In the genomic region with DNA sequence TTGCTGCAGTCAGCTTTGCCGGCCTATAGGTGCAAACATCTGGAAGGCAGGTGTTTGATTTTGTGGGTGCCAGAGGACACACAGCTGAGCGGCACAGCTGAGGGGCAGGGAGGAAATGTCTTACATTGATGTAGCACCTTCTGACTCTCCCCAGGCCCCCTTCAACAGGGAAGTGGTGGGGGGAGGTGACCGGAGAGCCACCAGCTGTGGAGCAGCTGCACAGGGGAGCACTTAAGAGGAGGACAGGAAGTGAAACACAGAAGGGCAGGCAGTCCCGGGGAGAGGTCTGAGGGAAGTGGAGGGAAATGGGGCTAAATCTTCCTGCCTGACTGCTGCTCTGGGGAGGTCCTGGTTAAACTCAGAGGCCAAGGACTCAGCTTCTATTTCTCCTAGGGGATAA, we compare ENCODE assay signal across 13 cellular contexts.
DNase-seq lines count a peak whose midpoint lies in the region; ATAC-seq and TF ChIP-seq lines count a peak whose summit lies in the region.
"Had no signal": no experiment of that assay in that cellular context is flagged by ENCODE, and none has a peak within 500 bp of the region (broad histone marks: within the 10 kb centered on the region; RNA-seq: fewer than 3 reads in every experiment).

No MANE protein-coding gene starts in this region.

- H3K4me3 Mint-ChIP-seq in activated B cell treated with CpG ODN at 0.5 μM for 24 hours = no peak overlapping the region
- H3K4me3 Mint-ChIP-seq in activated T-cell treated with anti-CD3 and anti-CD28 coated beads, Interleukin-2, amount 50 U/mL, for 4 hours = no peak overlapping the region
- H3K4me3 Mint-ChIP-seq: CD4-positive, alpha-beta T cell had no signal

- no peaks in the 10 kb centered on the region for H3K9me3 ChIP-seq in osteoblast (ENCODE audit: low read depth, low read length)
- H3K9me3 ChIP-seq in ovary = no peaks in the 10 kb centered on the region
- H3K9me3 ChIP-seq: lower lobe of right lung, testis had no signal

- H2AFZ ChIP-seq in osteoblast (ENCODE audit: low read length) = no peak overlapping the region

- TF ChIP-seq POLR2A in ovary (IDR thresholded peaks at IDR 0.05) = no peak

- no peaks in the 10 kb centered on the region for H3K36me3 Mint-ChIP-seq in activated B cell treated with CpG ODN at 0.5 μM for 24 hours (ENCODE audit: low read depth)
- no peaks in the 10 kb centered on the region for H3K36me3 Mint-ChIP-seq in activated T-cell treated with anti-CD3 and anti-CD28 coated beads, Interleukin-2, amount 50 U/mL, for 4 hours (ENCODE audit: insufficient read depth)

- H3K27ac Mint-ChIP-seq in activated B cell treated with CpG ODN at 0.5 μM for 24 hours = no peak overlapping the region
- H3K27ac Mint-ChIP-seq: CD4-positive, alpha-beta T cell had no signal

- H3K4me1 ChIP-seq in osteoblast (ENCODE audit: insufficient read depth, low read length) = no peaks in the 10 kb centered on the region
- no peaks in the 10 kb centered on the region for H3K4me1 ChIP-seq in ovary (ENCODE audit: insufficient read depth)
- H3K4me1 ChIP-seq: lower lobe of right lung, testis had no signal

- POLR2A ChIA-PET in activated B cell treated with CpG ODN at 0.5 μM for 24 hours (lab: Charles Lee) = no interaction called here

- 40 to 55% (median 51%) methylated on average over 4 of the region's 4 CpGs for WGBS in ovary, 3 donors

- intact Hi-C loops in activated B cell treated with CpG ODN at 0.5 μM for 24 hours (cut with micrococcal nuclease) = no loop called here
- intact Hi-C loops in posterior vena cava (cut with DNase I) = no loop called here
- intact Hi-C loops in ovary (cut with DNase I) = no loop called here

- no peaks in the 10 kb centered on the region for H3K9me3 Mint-ChIP-seq in activated B cell treated with CpG ODN at 0.5 μM for 24 hours
- no peaks in the 10 kb centered on the region for H3K9me3 Mint-ChIP-seq in activated T-cell treated with anti-CD3 and anti-CD28 coated beads, Interleukin-2, amount 50 U/mL, for 4 hours
- H3K9me3 Mint-ChIP-seq: CD4-positive, alpha-beta T cell had no signal

- H3K27me3 Mint-ChIP-seq in activated B cell treated with CpG ODN at 0.5 μM for 24 hours = peaks cover 6% of the 10 kb centered on the region
- H3K27me3 Mint-ChIP-seq in activated T-cell treated with anti-CD3 and anti-CD28 coated beads, Interleukin-2, amount 50 U/mL, for 4 hours (ENCODE audit: low read depth) = no peaks in the 10 kb centered on the region
- H3K27me3 Mint-ChIP-seq: CD4-positive, alpha-beta T cell had no signal

- no peak overlapping the region for H3K27ac ChIP-seq in osteoblast (ENCODE audit: low read depth, low read length)
- H3K27ac ChIP-seq in ovary = no peak overlapping the region
- H3K27ac ChIP-seq: lower lobe of right lung, testis had no signal

- peak; percentile 51 for ATAC-seq in GM19463 (IDR thresholded peaks at IDR 0.05; ENCODE audit: unreplicated experiment)
- ATAC-seq in activated B cell treated with CpG ODN at 0.5 μM for 24 hours (ENCODE audit: low read depth) = peak; percentile 34
- ATAC-seq in activated T-cell treated with anti-CD3 and anti-CD28 coated beads, Interleukin-2, amount 50 U/mL, for 4 hours = no peak
- ATAC-seq: K562, lower lobe of right lung had no signal

- no peaks in the 10 kb centered on the region for H3K79me2 ChIP-seq in osteoblast (ENCODE audit: insufficient read depth, low read length)

- H3K4me2 ChIP-seq in osteoblast (ENCODE audit: insufficient read depth, low read length) = no peak overlapping the region

- CTCF ChIA-PET in activated B cell treated with CpG ODN at 0.5 μM for 24 hours (lab: Charles Lee) = no interaction called here

- no peak overlapping the region for H3K4me3 ChIP-seq in Jurkat, Clone E6-1 (ENCODE audit: low read length)
- H3K4me3 ChIP-seq in osteoblast (ENCODE audit: insufficient read depth, low read length) (no peak overlapping the region), ovary (no peak overlapping the region)
- H3K4me3 ChIP-seq: K562, lower lobe of right lung, testis had no signal

- H3K27me3 ChIP-seq in osteoblast (ENCODE audit: insufficient read depth, low read length) = peaks cover 47% of the 10 kb centered on the region
- no peaks in the 10 kb centered on the region for H3K27me3 ChIP-seq in ovary
- H3K27me3 ChIP-seq: testis had no signal

- TF ChIP-seq EP300 in ovary (IDR thresholded peaks at IDR 0.05) = no peak

- H3K36me3 ChIP-seq in osteoblast (ENCODE audit: insufficient read depth, low read length) (no peaks in the 10 kb centered on the region), ovary (no peaks in the 10 kb centered on the region)
- H3K36me3 ChIP-seq: lower lobe of right lung had no signal

- DNase-seq in COLO668 (lab: John Stamatoyannopoulos, UW; ENCODE audit: unreplicated experiment) (peak; percentile 40), activated B cell treated with CpG ODN at 0.5 μM for 24 hours (no peak), osteoblast (ENCODE audit: insufficient read length, low spot score, missing footprints) (no peak), posterior vena cava (ENCODE audit: low spot score) (no peak), ovary (no peak)
- peak; percentile 16 for DNase-seq in Jurkat, Clone E6-1 (ENCODE audit: low read depth, low spot score)
- no peak for DNase-seq in activated T-cell treated with anti-CD3 and anti-CD28 coated beads, Interleukin-2, amount 50 U/mL, for 4 hours
- DNase-seq: activated CD8-positive, alpha-beta memory T cell treated with anti-CD3 and anti-CD28 coated beads for 24 hours; CD4-positive, alpha-beta T cell; lower lobe of right lung; testis had no signal

- H3K4me1 Mint-ChIP-seq in activated B cell treated with CpG ODN at 0.5 μM for 24 hours = peaks cover 11% of the 10 kb centered on the region
- H3K4me1 Mint-ChIP-seq in activated T-cell treated with anti-CD3 and anti-CD28 coated beads, Interleukin-2, amount 50 U/mL, for 4 hours (ENCODE audit: low read depth) = no peaks in the 10 kb centered on the region

- TF ChIP-seq CTCF in activated B cell treated with CpG ODN at 0.5 μM for 24 hours (IDR thresholded peaks at IDR 0.05) (no peak), osteoblast (IDR thresholded peaks at IDR 0.05; ENCODE audit: extremely low read depth, low read depth, low read length) (no peak), ovary (IDR thresholded peaks at IDR 0.05) (no peak)

- H4K20me1 ChIP-seq in osteoblast (ENCODE audit: insufficient read depth, low read length) = no peaks in the 10 kb centered on the region

Comparison
In these comparisons a context has a peak if more than half of its experiments do, and no peak if none do; other contexts are left out.
1. DNase-seq: peak in COLO668 (single experiment) and Jurkat, Clone E6-1 (single experiment); none in activated B cell treated with CpG ODN at 0.5 μM for 24 hours (single experiment), osteoblast (single experiment), posterior vena cava (single experiment), activated T-cell treated with anti-CD3 and anti-CD28 coated beads, Interleukin-2, amount 50 U/mL, for 4 hours (single experiment) and ovary (0 of 5).
2. ATAC-seq: peak in GM19463 (single experiment) and activated B cell treated with CpG ODN at 0.5 μM for 24 hours (single experiment); none in activated T-cell treated with anti-CD3 and anti-CD28 coated beads, Interleukin-2, amount 50 U/mL, for 4 hours (0 of 2).